ENCODE assay signal across 1 cellular context in the genomic region with DNA sequence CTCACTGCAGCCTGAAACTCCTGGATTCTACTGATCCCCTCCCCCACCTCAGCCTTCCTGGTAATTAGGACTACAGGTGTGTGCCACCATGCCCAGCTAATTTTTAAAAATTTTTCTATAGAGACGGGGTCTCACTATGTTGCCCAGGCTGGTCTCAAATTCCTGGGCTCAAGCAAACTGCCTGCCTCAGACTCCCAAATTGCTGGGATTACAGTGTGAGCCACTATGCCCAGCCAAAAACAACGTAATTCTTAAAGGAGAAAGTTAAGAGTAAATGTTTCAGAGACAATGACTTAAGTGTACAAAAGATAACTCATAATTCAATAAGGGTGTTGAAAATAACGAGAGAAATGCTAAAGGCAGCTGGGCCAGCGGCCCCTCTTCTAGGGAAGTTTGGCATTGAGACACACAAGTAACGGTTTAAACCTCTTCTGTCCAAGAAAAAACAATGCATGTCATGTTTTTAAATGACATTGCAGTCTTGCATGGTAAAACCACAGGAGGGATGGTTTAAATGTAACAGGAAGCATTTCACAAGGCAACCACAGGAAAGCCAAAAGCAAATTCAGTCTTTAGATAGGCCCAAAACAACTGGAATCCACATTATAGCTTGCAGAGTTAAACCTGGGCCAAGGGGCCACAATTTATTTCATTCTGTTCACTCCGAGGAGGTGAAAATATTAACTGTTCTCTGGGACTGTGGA.
TF ChIP-seq lines count a peak whose summit lies in the region.

No MANE protein-coding gene starts in this region.

TF ChIP-seq in H1, 55 proteins besides CTCF, POLR2A, EP300 and RAD21:
- TF ChIP-seq TAF1 (IDR thresholded peaks at IDR 0.05; ENCODE audit: low read depth, low read length) (no peak), EZH2 (IDR thresholded peaks at IDR 0.05; ENCODE audit: low read depth, low read length, severe bottlenecking) (no peak), CBX5 (IDR thresholded peaks at IDR 0.05; ENCODE audit: low read depth, low read length) (no peak), KDM5A (IDR thresholded peaks at IDR 0.05; ENCODE audit: low read length) (no peak), POLR2AphosphoS5 (IDR thresholded peaks at IDR 0.05; ENCODE audit: low read depth, low read length) (no peak), CHD2 (IDR thresholded peaks at IDR 0.05; ENCODE audit: low read length) (no peak), CEBPB (IDR thresholded peaks at IDR 0.05; ENCODE audit: low read depth, low read length) (no peak)
- TF ChIP-seq, protein P1, sequence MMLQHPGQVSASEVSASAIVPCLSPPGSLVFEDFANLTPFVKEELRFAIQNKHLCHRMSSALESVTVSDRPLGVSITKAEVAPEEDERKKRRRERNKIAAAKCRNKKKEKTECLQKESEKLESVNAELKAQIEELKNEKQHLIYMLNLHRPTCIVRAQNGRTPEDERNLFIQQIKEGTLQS (IDR thresholded peaks at IDR 0.05; ENCODE audit: insufficient read depth, low read depth, low read length), result no peak
